Comparison of ENCODE assay signal across 11 cellular contexts in genomic region chr21:44910229-44911065, GRCh38. TPM values are rescaled to one million over a fixed set of nuclear protein-coding genes. Genes with fewer than 3 reads are reported as not detected.
A peak's percentile ranks its signal among the peaks of the same experiment; 100 is the strongest.
DNase-seq lines count a peak whose midpoint lies in the region; ATAC-seq and TF ChIP-seq lines count a peak whose summit lies in the region.
"Had no signal": no experiment of that assay in that cellular context is flagged by ENCODE, and none has a peak within 500 bp of the region (broad histone marks: within the 10 kb centered on the region; RNA-seq: fewer than 3 reads in every experiment).

No MANE protein-coding gene starts in this region.

- H3K36me3 ChIP-seq in HEK293 (ENCODE audit: control insufficient read depth in 2 of 2, insufficient read depth in 1 of 2, low read length in 2 of 2) (no peaks in the 10 kb centered on the region), GM23338 (ENCODE audit: insufficient read depth) (no peaks in the 10 kb centered on the region)
- H3K36me3 ChIP-seq: colonic mucosa, tibial artery had no signal

- H3K27me3 ChIP-seq in GM23338 (ENCODE audit: insufficient read depth), result no peaks in the 10 kb centered on the region
- H3K27me3 ChIP-seq: colonic mucosa, tibial artery had no signal

- DNase-seq in NCI-H2196 (lab: John Stamatoyannopoulos, UW; ENCODE audit: unreplicated experiment) (peak; percentile 23), NCI-H2196 treated with DMSO at 0.1 percent for 48 hours (lab: John Stamatoyannopoulos, UW; ENCODE audit: unreplicated experiment) (no peak), hippocampal formation (lab: John Stamatoyannopoulos, UW) (no peak), GM23338 (ENCODE audit: low spot score) (no peak), NCI-H774 (lab: John Stamatoyannopoulos, UW) (no peak)
- DNase-seq in naive thymus-derived CD8-positive, alpha-beta T cell, result no peak

- peak overlapping the region; percentile 72 for H3K4me3 Mint-ChIP-seq in activated T-helper 17 cell treated with anti-CD3 and anti-CD28 coated beads, Interleukin-2, amount 50 U/mL, for 72 hours
- peak overlapping the region in 8 of 10 donors; percentile 36 to 91 (median 82) for H3K4me3 Mint-ChIP-seq in naive thymus-derived CD8-positive, alpha-beta T cell
- no peak overlapping the region for H3K4me3 Mint-ChIP-seq in GM23338

- no peaks in the 10 kb centered on the region for H3K79me2 ChIP-seq in GM23338 (replicated peaks; ENCODE audit: insufficient read depth)

- H3K9me3 ChIP-seq in HEK293 (ENCODE audit: control insufficient read depth, insufficient read depth, low read depth, low read length), result no peaks in the 10 kb centered on the region
- H3K9me3 ChIP-seq: colonic mucosa, tibial artery had no signal

- H3K4me3 ChIP-seq in HEK293 (ENCODE audit: low read depth, low read length) (no peak overlapping the region), GM23338 (no peak overlapping the region)
- H3K4me3 ChIP-seq: colonic mucosa, tibial artery had no signal

- CTCF ChIA-PET in HEK293 (lab: Yijun Ruan, JAX), result interaction anchor here (1.3 kb wide), 1 partner anchor 18 kb away, joined by 8 read pairs; no protein-coding TSS in a partner anchor

- H3K27ac ChIP-seq in HEK293 (ENCODE audit: extremely low read depth, low read depth, low read length) (no peak overlapping the region), GM23338 (ENCODE audit: low read depth) (no peak overlapping the region)

- H3K36me3 Mint-ChIP-seq in activated T-helper 17 cell treated with anti-CD3 and anti-CD28 coated beads, Interleukin-2, amount 50 U/mL, for 72 hours (ENCODE audit: low read depth), result peaks cover 76% of the 10 kb centered on the region
- H3K36me3 Mint-ChIP-seq in naive thymus-derived CD8-positive, alpha-beta T cell, result peaks cover 0 to 29% (median 10%) of the 10 kb centered on the region in 3 donors
- no peaks in the 10 kb centered on the region for H3K36me3 Mint-ChIP-seq in GM23338 (ENCODE audit: low read depth)

- no peaks in the 10 kb centered on the region for H3F3A ChIP-seq in GM23338 (replicated peaks; ENCODE audit: low read depth)

- H3K9me2 ChIP-seq in GM23338 (ENCODE audit: insufficient read depth), result no peaks in the 10 kb centered on the region

- no peaks in the 10 kb centered on the region for H3K27me3 Mint-ChIP-seq in activated T-helper 17 cell treated with anti-CD3 and anti-CD28 coated beads, Interleukin-2, amount 50 U/mL, for 72 hours
- H3K27me3 Mint-ChIP-seq in naive thymus-derived CD8-positive, alpha-beta T cell, result no peaks in the 10 kb centered on the region
- peaks cover 38% of the 10 kb centered on the region for H3K27me3 Mint-ChIP-seq in GM23338 (ENCODE audit: insufficient read depth, low read depth, poor library complexity)

- H3K4me2 ChIP-seq in GM23338, result no peak overlapping the region

- ATAC-seq in activated T-helper 17 cell treated with anti-CD3 and anti-CD28 coated beads, Interleukin-2, amount 50 U/mL, for 72 hours (replicated peaks), result no peak
- ATAC-seq in naive thymus-derived CD8-positive, alpha-beta T cell, result no peak
- ATAC-seq in GM23338, result no peak

- H3K27ac Mint-ChIP-seq in activated T-helper 17 cell treated with anti-CD3 and anti-CD28 coated beads, Interleukin-2, amount 50 U/mL, for 72 hours, result peak overlapping the region; percentile 96
- peak overlapping the region; percentile 39 to 98 (median 94) for H3K27ac Mint-ChIP-seq in naive thymus-derived CD8-positive, alpha-beta T cell
- H3K27ac Mint-ChIP-seq in GM23338, result no peak overlapping the region

- no peaks in the 10 kb centered on the region for H3K9me3 Mint-ChIP-seq in activated T-helper 17 cell treated with anti-CD3 and anti-CD28 coated beads, Interleukin-2, amount 50 U/mL, for 72 hours
- no peaks in the 10 kb centered on the region for H3K9me3 Mint-ChIP-seq in naive thymus-derived CD8-positive, alpha-beta T cell
- no peaks in the 10 kb centered on the region; the same call in 2 of the 3 replicates for H3K9me3 Mint-ChIP-seq in GM23338

- H4K20me1 ChIP-seq in GM23338 (replicated peaks; ENCODE audit: insufficient read depth), result no peaks in the 10 kb centered on the region

- POLR2A ChIA-PET in HEK293 (lab: Yijun Ruan, JAX), result no interaction called here
- POLR2A ChIA-PET in naive thymus-derived CD8-positive, alpha-beta T cell (lab: Charles Lee), result interaction anchor here (0.6 to 16.7 kb wide), 9 partner anchors 9 to 93 kb away, joined by 3 to 703 read pairs (median 11); partner anchors contain the start of genes ITGB2, SLX9 and SUMO3

- H3K4me1 ChIP-seq in HEK293 (ENCODE audit: control insufficient read depth, insufficient read depth, low read length), result no peaks in the 10 kb centered on the region
- H3K4me1 ChIP-seq in GM23338 (ENCODE audit: insufficient read depth), result no peaks in the 10 kb centered on the region

- TF ChIP-seq CTCF in HEK293 (tag by site-specific recombination; IDR thresholded peaks at IDR 0.05) (no peak), GM23338 (conservative IDR thresholded peaks at IDR 0.05; ENCODE audit: low read depth in 2 of 2) (no peak)

- H2AFZ ChIP-seq in GM23338, result no peak overlapping the region

- peaks cover 24% of the 10 kb centered on the region for H3K4me1 Mint-ChIP-seq in activated T-helper 17 cell treated with anti-CD3 and anti-CD28 coated beads, Interleukin-2, amount 50 U/mL, for 72 hours
- H3K4me1 Mint-ChIP-seq in naive thymus-derived CD8-positive, alpha-beta T cell, result peaks cover 36 to 85% (median 77%) of the 10 kb centered on the region in 4 donors
- peaks cover 11% of the 10 kb centered on the region for H3K4me1 Mint-ChIP-seq in GM23338

TF ChIP-seq in HEK293, 187 proteins besides CTCF, POLR2A, EP300 and RAD21 (continues in another document):
- TF ChIP-seq GLIS1 (tag by site-specific recombination; IDR thresholded peaks at IDR 0.05) (peak; percentile 62; the same call in 1 of the 2 replicates), ZIC2 (tag by site-specific recombination; IDR thresholded peaks at IDR 0.05) (peak; percentile 68)

TF ChIP-seq in GM23338, 12 proteins besides CTCF, POLR2A, EP300 and RAD21 (continues in another document):
- TF ChIP-seq NANOG (IDR thresholded peaks at IDR 0.05; ENCODE audit: borderline replicate concordance) (no peak), ZNF114 (CRISPR knock-in tag; IDR thresholded peaks at IDR 0.05) (no peak), STAT1 (IDR thresholded peaks at IDR 0.05; ENCODE audit: unreplicated experiment) (no peak), CREB1 (CRISPR knock-in tag; IDR thresholded peaks at IDR 0.05; ENCODE audit: low read depth) (no peak)

RNA-seq across cellular contexts. Expression of gene ITGB2, which starts 10.3 kb away (rescaled TPM):
- total RNA-seq in activated T-helper 17 cell treated with anti-CD3 and anti-CD28 coated beads, Interleukin-2, amount 50 U/mL, for 72 hours, result 100 to 1,000 TPM; 240 to 302 TPM
- 100 to 1,000 TPM; 177 to 180 TPM for total RNA-seq in naive thymus-derived CD8-positive, alpha-beta T cell
- 100 to 1,000 TPM; 423 to 549 (median 524) TPM for polyA plus RNA-seq in naive thymus-derived CD8-positive, alpha-beta T cell
- total RNA-seq in GM23338 (2014; rRNA removed; shearing (Covaris generic)), result 0.63 TPM in 1 of 2 replicates, not detected in the other
- polyA plus RNA-seq in GM23338 (2016; fragmentation: Nextera tagmentation; extraction: Ambion mirVana), result 0.40 and 0.44 TPM in 2 replicates
- total RNA-seq: fibroblast of lung had no signal

RNA-seq across cellular contexts. Expression of gene SLX9, which starts 29.4 kb away (rescaled TPM):
- total RNA-seq in activated T-helper 17 cell treated with anti-CD3 and anti-CD28 coated beads, Interleukin-2, amount 50 U/mL, for 72 hours, result 10 to 100 TPM; 28.6 to 56.7 TPM
- 10 to 100 TPM; 23.5 to 27.9 TPM for total RNA-seq in naive thymus-derived CD8-positive, alpha-beta T cell
- polyA plus RNA-seq in naive thymus-derived CD8-positive, alpha-beta T cell, result 10 to 100 TPM; 11.7 to 13.5 (median 12.1) TPM
- 36.3 and 41.5 TPM in 2 replicates for total RNA-seq in GM23338 (2014; rRNA removed; shearing (Covaris generic))
- 46.9 and 48.0 TPM in 2 replicates for polyA plus RNA-seq in GM23338 (2016; fragmentation: Nextera tagmentation; extraction: Ambion mirVana)

RNA-seq across cellular contexts. Expression of gene PTTG1IP, which starts 37.0 kb away (rescaled TPM):
- total RNA-seq in activated T-helper 17 cell treated with anti-CD3 and anti-CD28 coated beads, Interleukin-2, amount 50 U/mL, for 72 hours, result 10 to 100 TPM; 76.5 to 78.8 TPM
- 10 to 100 TPM; 62.0 to 68.7 TPM for total RNA-seq in naive thymus-derived CD8-positive, alpha-beta T cell
- 10 to 100 TPM; 42.4 to 54.1 (median 44.3) TPM for polyA plus RNA-seq in naive thymus-derived CD8-positive, alpha-beta T cell
- 168 and 172 TPM in 2 replicates for total RNA-seq in GM23338 (2014; rRNA removed; shearing (Covaris generic))
- 96.0 and 99.9 TPM in 2 replicates for polyA plus RNA-seq in GM23338 (2016; fragmentation: Nextera tagmentation; extraction: Ambion mirVana)

Comparison
In these comparisons a context has a peak if more than half of its experiments do, and no peak if none do; other contexts are left out.
1. RNA of gene ITGB2, which starts 10.3 kb away (total RNA-seq): 240 to 302 TPM in activated T-helper 17 cell treated with anti-CD3 and anti-CD28 coated beads, Interleukin-2, amount 50 U/mL, for 72 hours and 177 to 180 TPM in naive thymus-derived CD8-positive, alpha-beta T cell; 0.63 TPM in GM23338; every median in the first group is over 100 times any median in the second.